Comparison of ENCODE assay signal across 18 cellular contexts in the genomic region with DNA sequence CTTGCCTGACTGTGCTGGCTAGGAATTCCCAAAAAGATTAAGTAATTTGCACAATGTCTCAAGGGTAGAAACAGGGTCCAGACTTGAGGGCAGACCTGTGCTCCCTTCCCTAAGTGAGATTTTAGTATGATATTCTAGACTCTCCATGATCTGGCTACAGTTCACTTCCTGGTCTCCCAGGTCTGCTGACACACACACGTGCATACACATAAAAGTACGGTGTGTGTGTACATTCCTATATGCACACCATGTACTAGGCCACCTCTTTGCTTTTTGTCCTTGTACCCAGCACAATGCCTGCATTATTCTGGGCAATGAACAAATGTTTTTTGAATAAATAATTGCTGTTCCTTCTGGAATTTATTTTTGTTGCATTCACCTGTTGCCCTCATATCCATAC.
DNase-seq lines count a peak whose midpoint lies in the region; ATAC-seq, FAIRE-seq and TF ChIP-seq lines count a peak whose summit lies in the region.
"Had no signal": no experiment of that assay in that cellular context is flagged by ENCODE, and none has a peak within 500 bp of the region (broad histone marks: within the 10 kb centered on the region; RNA-seq: fewer than 3 reads in every experiment).

No MANE protein-coding gene starts in this region.

- H3K36me3 ChIP-seq in prostate gland (no peaks in the 10 kb centered on the region), kidney (ENCODE audit: control insufficient read depth in 1 of 2, insufficient read depth in 2 of 2, low read length in 2 of 2) (no peaks in the 10 kb centered on the region)
- H3K36me3 ChIP-seq in naive thymus-derived CD4-positive, alpha-beta T cell (ENCODE audit: control insufficient read depth in 2 of 3, insufficient read depth in 3 of 3, low read length in 3 of 3), result no peaks in the 10 kb centered on the region
- H3K36me3 ChIP-seq: HAP-1 had no signal

- no peak overlapping the region for H2BK5ac ChIP-seq in H9 (ENCODE audit: insufficient read length, low read length)

- H3K4me1 ChIP-seq in H9 (ENCODE audit: insufficient read depth, low read length) (peaks cover 3% of the 10 kb centered on the region; the same call in 1 of the 2 replicates), foreskin keratinocyte (peaks cover 3% of the 10 kb centered on the region), prostate gland (replicated peaks) (no peaks in the 10 kb centered on the region), kidney (ENCODE audit: control insufficient read depth in 1 of 2, insufficient read depth in 1 of 2, low read depth in 1 of 2, low read length in 2 of 2) (no peaks in the 10 kb centered on the region)
- no peaks in the 10 kb centered on the region for H3K4me1 ChIP-seq in naive thymus-derived CD4-positive, alpha-beta T cell (ENCODE audit: control insufficient read depth in 2 of 2, insufficient read depth in 2 of 2, low read length in 2 of 2)

- no peak overlapping the region for H2AFZ ChIP-seq in H9 (ENCODE audit: low read length)

- no peaks in the 10 kb centered on the region; a peak in 1 of 5 replicates for H3K9me3 Mint-ChIP-seq in H9
- peaks cover 0 to 7% (median 2%) of the 10 kb centered on the region in 11 donors for H3K9me3 Mint-ChIP-seq in naive thymus-derived CD4-positive, alpha-beta T cell

- H2AK5ac ChIP-seq in H9 (ENCODE audit: insufficient read length, low read length), result no peak overlapping the region

- H3K23me2 ChIP-seq in H9 (ENCODE audit: insufficient read length, low read depth, low read length, poor library complexity, severe bottlenecking), result no peaks in the 10 kb centered on the region

- H3K27ac ChIP-seq in 22Rv1, result 0 out of 2 replicates have a peak overlapping the region, but pooled peaks have one; percentile 12
- no peak overlapping the region for H3K27ac ChIP-seq in H9 (ENCODE audit: insufficient read length, low read depth, low read length)
- H3K27ac ChIP-seq in foreskin keratinocyte, result no peak overlapping the region
- peak overlapping the region in 1 of 2 donors; percentile 46 for H3K27ac ChIP-seq in prostate gland
- H3K27ac ChIP-seq in kidney (ENCODE audit: low read depth in 2 of 2, low read length in 2 of 2), result no peak overlapping the region
- no peak overlapping the region for H3K27ac ChIP-seq in naive thymus-derived CD4-positive, alpha-beta T cell (ENCODE audit: low read depth, low read length)
- H3K27ac ChIP-seq: A549, C4-2B had no signal

- H3K4me3 Mint-ChIP-seq in H9, result no peak overlapping the region
- no peak overlapping the region for H3K4me3 Mint-ChIP-seq in naive thymus-derived CD4-positive, alpha-beta T cell
- H3K4me3 Mint-ChIP-seq: CD4-positive, alpha-beta T cell had no signal

- no peaks in the 10 kb centered on the region for H4K20me1 ChIP-seq in H9 (ENCODE audit: control insufficient read depth, insufficient read depth, insufficient read length)

- no peak overlapping the region for H3K18ac ChIP-seq in H9 (ENCODE audit: insufficient read length, low read depth, low read length)

- intact Hi-C loops in prostate gland (cut with DNase I), result no loop called here
- intact Hi-C loops in kidney (cut with DNase I), result no loop called here
- intact Hi-C loops in naive thymus-derived CD4-positive, alpha-beta T cell (cut with micrococcal nuclease), result no loop called here

- H3K4me3 ChIP-seq in prostate gland, result no peak overlapping the region
- H3K4me3 ChIP-seq in kidney (ENCODE audit: low read length in 2 of 2), result no peak overlapping the region
- no peak overlapping the region for H3K4me3 ChIP-seq in naive thymus-derived CD4-positive, alpha-beta T cell (ENCODE audit: low read length)
- H3K4me3 ChIP-seq: A549, GM12878, HAP-1 had no signal

- peak; percentile 41 for ATAC-seq in foreskin keratinocyte
- no peak for ATAC-seq in naive thymus-derived CD4-positive, alpha-beta T cell
- ATAC-seq: A549, GM12878 had no signal

- H2BK15ac ChIP-seq in H9 (ENCODE audit: low read depth, low read length), result no peak overlapping the region

- no peaks in the 10 kb centered on the region for H3K27me3 ChIP-seq in H9 (ENCODE audit: insufficient read depth, low read length)
- H3K27me3 ChIP-seq in foreskin keratinocyte, result no peaks in the 10 kb centered on the region
- H3K27me3 ChIP-seq in prostate gland (replicated peaks; ENCODE audit: insufficient read depth), result no peaks in the 10 kb centered on the region
- H3K27me3 ChIP-seq in naive thymus-derived CD4-positive, alpha-beta T cell (ENCODE audit: control insufficient read depth in 2 of 2, insufficient read depth in 2 of 2, low read length in 2 of 2), result no peaks in the 10 kb centered on the region

- no peak for TF ChIP-seq POLR2A in prostate gland (IDR thresholded peaks at IDR 0.05)

- no peak overlapping the region for H3K14ac ChIP-seq in H9 (ENCODE audit: insufficient read depth, low read length)

- CTCF ChIA-PET in naive thymus-derived CD4-positive, alpha-beta T cell (lab: Charles Lee), result no interaction called here

- H3K4me2 ChIP-seq in H9 (ENCODE audit: insufficient read depth, insufficient read length, low read length), result no peak overlapping the region
- H3K4me2 ChIP-seq: A549 had no signal

- FAIRE-seq in kidney (lab: Jason Lieb, UNC), result no peak
- FAIRE-seq: A549, D721Med, GM12878, H1 had no signal

- H3T11ph ChIP-seq in H9 (ENCODE audit: low read length), result no peak overlapping the region

- peaks cover 12 to 15% of the 10 kb centered on the region in 2 experiments for H3K4me1 Mint-ChIP-seq in H9
- H3K4me1 Mint-ChIP-seq in naive thymus-derived CD4-positive, alpha-beta T cell, result peaks cover 0 to 7% (median 0%) of the 10 kb centered on the region in 7 donors

- no peak overlapping the region for H3K56ac ChIP-seq in H9 (ENCODE audit: insufficient read length, low read depth, low read length)

- no peak overlapping the region for H4K8ac ChIP-seq in H9 (replicated peaks; ENCODE audit: insufficient read length, low read depth, low read length)

- H2BK20ac ChIP-seq in H9 (ENCODE audit: low read depth, low read length, poor library complexity, severe bottlenecking), result no peak overlapping the region

- no peak overlapping the region for H3K23ac ChIP-seq in H9 (ENCODE audit: insufficient read length, low read depth, low read length)

- POLR2A ChIA-PET in naive thymus-derived CD4-positive, alpha-beta T cell (lab: Charles Lee), result no interaction called here

- no peak overlapping the region for H3K4ac ChIP-seq in H9 (ENCODE audit: low read depth, low read length)

- H3K79me2 ChIP-seq in H9 (ENCODE audit: insufficient read depth, low read length), result no peaks in the 10 kb centered on the region

- H3K9ac ChIP-seq in H9 (ENCODE audit: extremely low read depth, insufficient read length, low read length), result no peak overlapping the region
- H3K9ac ChIP-seq in kidney (ENCODE audit: low read length in 2 of 2), result no peak overlapping the region

- H4K5ac ChIP-seq in H9 (ENCODE audit: insufficient read length, low read depth, low read length), result no peak overlapping the region

- H4K91ac ChIP-seq in H9 (ENCODE audit: insufficient read length, low read depth, low read length), result no peak overlapping the region

- no peaks in the 10 kb centered on the region for H3K79me1 ChIP-seq in H9 (ENCODE audit: insufficient read depth, low read depth, low read length, poor library complexity, severe bottlenecking)

- H2BK120ac ChIP-seq in H9 (ENCODE audit: low read depth, low read length, poor library complexity, severe bottlenecking), result no peak overlapping the region

- DNase-seq in H9 (no peak), foreskin keratinocyte (no peak), prostate gland (ENCODE audit: low spot score) (peak; percentile 26), kidney (no peak)
- DNase-seq in activated CD8-positive, alpha-beta memory T cell treated with anti-CD3 and anti-CD28 coated beads, Interleukin-2, amount 50 U/mL, for 4 hours, result no peak
- no peak for DNase-seq in naive thymus-derived CD4-positive, alpha-beta T cell
- DNase-seq: AML-193; Caco-2; CD4-positive, alpha-beta T cell; DMS153; DND-41 had no signal

- no peaks in the 10 kb centered on the region for H3K36me3 Mint-ChIP-seq in H9 (ENCODE audit: insufficient read depth in 1 of 3, low read depth in 3 of 3)
- no peaks in the 10 kb centered on the region for H3K36me3 Mint-ChIP-seq in naive thymus-derived CD4-positive, alpha-beta T cell

- TF ChIP-seq CTCF in 22Rv1 (IDR thresholded peaks at IDR 0.05), result no peak
- no peak for TF ChIP-seq CTCF in H9 (conservative IDR thresholded peaks at IDR 0.05)
- TF ChIP-seq CTCF in foreskin keratinocyte (conservative IDR thresholded peaks at IDR 0.05), result no peak
- TF ChIP-seq CTCF in prostate gland (IDR thresholded peaks at IDR 0.05), result no peak
- no peak for TF ChIP-seq CTCF in kidney (IDR thresholded peaks at IDR 0.05; ENCODE audit: borderline replicate concordance, extremely low read depth, insufficient read depth)

- H3K9me3 ChIP-seq in H9 (ENCODE audit: control insufficient read depth, low read depth, low read length) (no peaks in the 10 kb centered on the region), prostate gland (no peaks in the 10 kb centered on the region), kidney (ENCODE audit: control insufficient read depth in 1 of 2, low read length in 2 of 2) (no peaks in the 10 kb centered on the region)
- H3K9me3 ChIP-seq in naive thymus-derived CD4-positive, alpha-beta T cell (ENCODE audit: control insufficient read depth in 2 of 3, low read length in 3 of 3), result no peaks in the 10 kb centered on the region
- H3K9me3 ChIP-seq: A549, Caco-2, HAP-1 had no signal

- peak overlapping the region; percentile 14 for H2BK12ac ChIP-seq in H9 (ENCODE audit: insufficient read length, low read depth, low read length)

- no peak overlapping the region for H3K27ac Mint-ChIP-seq in H9
- no peak overlapping the region for H3K27ac Mint-ChIP-seq in naive thymus-derived CD4-positive, alpha-beta T cell
- H3K27ac Mint-ChIP-seq: CD4-positive, alpha-beta T cell had no signal

- no CpG with 5 or more reads among the region's 2 CpGs for WGBS in H9 (ENCODE audit: extremely low coverage, insufficient read length, low lambda C conversion rate)
- WGBS in prostate gland, result 23% methylated on average over 2 of the region's 2 CpGs

- no peaks in the 10 kb centered on the region for H3K27me3 Mint-ChIP-seq in H9 (ENCODE audit: low read depth)
- peaks cover 2 to 9% (median 7%) of the 10 kb centered on the region in 5 donors for H3K27me3 Mint-ChIP-seq in naive thymus-derived CD4-positive, alpha-beta T cell
